In the genomic region with DNA sequence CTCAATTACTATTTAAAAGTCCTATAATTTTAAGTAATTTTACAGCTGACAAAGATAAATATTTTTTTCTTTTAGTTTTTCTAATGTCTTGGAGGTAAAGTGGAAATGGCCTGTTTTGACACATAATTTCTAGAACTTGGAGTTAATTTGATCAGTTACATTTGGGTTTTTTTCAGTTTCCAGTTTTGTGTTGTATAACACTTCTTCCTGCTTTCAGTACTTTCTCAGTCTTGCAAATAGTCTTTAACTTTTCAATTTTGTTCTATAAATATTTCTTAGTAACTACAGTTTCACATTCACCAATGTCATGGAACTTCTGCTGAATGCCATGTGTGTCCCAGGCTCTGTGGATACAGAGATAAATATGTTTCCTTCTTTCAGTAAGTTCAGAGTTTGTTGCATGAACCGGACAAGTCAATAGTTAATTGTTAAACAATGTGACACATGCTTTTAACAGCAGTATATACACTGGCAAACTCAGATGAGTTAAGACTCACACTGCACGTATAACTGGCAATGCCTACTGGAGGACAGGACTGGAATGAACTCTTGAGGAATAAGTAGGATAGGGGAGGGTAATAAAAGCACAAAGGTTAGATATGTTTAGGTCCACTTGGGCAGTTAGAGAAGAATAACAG, we compare ENCODE assay signal across 13 cellular contexts. TPM values are rescaled to one million over a fixed set of nuclear protein-coding genes. Genes with fewer than 3 reads are reported as not detected.
DNase-seq lines count a peak whose midpoint lies in the region; ATAC-seq lines count a peak whose summit lies in the region.
"Had no signal": no experiment of that assay in that cellular context is flagged by ENCODE, and none has a peak within 500 bp of the region (broad histone marks: within the 10 kb centered on the region; RNA-seq: fewer than 3 reads in every experiment).

No MANE protein-coding gene starts in this region.

- DNase-seq in activated T-cell treated with anti-CD3 and anti-CD28 coated beads, Interleukin-2, amount 50 U/mL, for 72 hours = no peak
- no peak for DNase-seq in activated T-cell treated with anti-CD3 and anti-CD28 coated beads, Interleukin-2, amount 50 U/mL, for 4 hours
- no peak for DNase-seq in activated naive CD8-positive, alpha-beta T cell treated with anti-CD3 and anti-CD28 coated beads, Interleukin-2, amount 50 U/mL, for 24 hours
- no peak for DNase-seq in stimulated activated naive CD8-positive, alpha-beta T cell treated with anti-CD3 and anti-CD28 coated beads, Interleukin-15, amount 100 ng/mL, for 72 hours
- no peak for DNase-seq in putamen (ENCODE audit: low spot score)
- DNase-seq in aorta = no peak
- DNase-seq: activated gamma-delta T cell, NCI-H526, T1000 had no signal

- H3K9me3 Mint-ChIP-seq in activated T-cell treated with anti-CD3 and anti-CD28 coated beads, Interleukin-2, amount 50 U/mL, for 72 hours = no peaks in the 10 kb centered on the region
- no peaks in the 10 kb centered on the region for H3K9me3 Mint-ChIP-seq in activated T-cell treated with anti-CD3 and anti-CD28 coated beads, Interleukin-2, amount 50 U/mL, for 4 hours
- H3K9me3 Mint-ChIP-seq in activated naive CD8-positive, alpha-beta T cell treated with anti-CD3 and anti-CD28 coated beads, Interleukin-2, amount 50 U/mL, for 24 hours = no peaks in the 10 kb centered on the region
- H3K9me3 Mint-ChIP-seq in stimulated activated naive CD8-positive, alpha-beta T cell treated with anti-CD3 and anti-CD28 coated beads, Interleukin-15, amount 100 ng/mL, for 72 hours = no peaks in the 10 kb centered on the region
- H3K9me3 Mint-ChIP-seq: IgD-negative memory B cell, neural crest cell had no signal

- H3K4me3 ChIP-seq in aorta (ENCODE audit: low read length in 2 of 2) = no peak overlapping the region

- H3K36me3 ChIP-seq in aorta (ENCODE audit: control insufficient read depth in 1 of 2, insufficient read depth in 2 of 2, low read length in 1 of 2) = no peaks in the 10 kb centered on the region

- intact Hi-C loops in aorta (cut with DNase I) = no loop called here

- no peaks in the 10 kb centered on the region for H3K27me3 ChIP-seq in aorta (ENCODE audit: control insufficient read depth in 1 of 2, insufficient read depth in 2 of 2, low read length in 1 of 2)

- H3K27ac ChIP-seq in aorta (ENCODE audit: low read depth in 1 of 2, low read length in 2 of 2) = no peak overlapping the region

- H3K9me3 ChIP-seq in aorta (ENCODE audit: control insufficient read depth, low read length) = no peaks in the 10 kb centered on the region

- no peak for ATAC-seq in activated T-cell treated with anti-CD3 and anti-CD28 coated beads, Interleukin-2, amount 50 U/mL, for 72 hours (replicated peaks in 1 of 2)
- ATAC-seq in activated T-cell treated with anti-CD3 and anti-CD28 coated beads, Interleukin-2, amount 50 U/mL, for 4 hours = no peak
- peak; percentile 35 for ATAC-seq in HG03378 (IDR thresholded peaks at IDR 0.05; ENCODE audit: unreplicated experiment)
- no peak for ATAC-seq in activated naive CD8-positive, alpha-beta T cell treated with anti-CD3 and anti-CD28 coated beads, Interleukin-2, amount 50 U/mL, for 24 hours
- ATAC-seq in stimulated activated naive CD8-positive, alpha-beta T cell treated with anti-CD3 and anti-CD28 coated beads, Interleukin-15, amount 100 ng/mL, for 72 hours = no peak
- ATAC-seq in HG02973 (IDR thresholded peaks at IDR 0.05; ENCODE audit: unreplicated experiment) = no peak
- no peak for ATAC-seq in aorta (ENCODE audit: low FRiP score)

- peaks cover 67% of the 10 kb centered on the region for H3K4me1 Mint-ChIP-seq in activated T-cell treated with anti-CD3 and anti-CD28 coated beads, Interleukin-2, amount 50 U/mL, for 72 hours (ENCODE audit: low read depth)
- H3K4me1 Mint-ChIP-seq in activated T-cell treated with anti-CD3 and anti-CD28 coated beads, Interleukin-2, amount 50 U/mL, for 4 hours (ENCODE audit: low read depth) = peaks cover 56% of the 10 kb centered on the region
- peaks cover 66% of the 10 kb centered on the region for H3K4me1 Mint-ChIP-seq in activated naive CD8-positive, alpha-beta T cell treated with anti-CD3 and anti-CD28 coated beads, Interleukin-2, amount 50 U/mL, for 24 hours
- peaks cover 49% of the 10 kb centered on the region for H3K4me1 Mint-ChIP-seq in stimulated activated naive CD8-positive, alpha-beta T cell treated with anti-CD3 and anti-CD28 coated beads, Interleukin-15, amount 100 ng/mL, for 72 hours

- H3K27me3 Mint-ChIP-seq in activated T-cell treated with anti-CD3 and anti-CD28 coated beads, Interleukin-2, amount 50 U/mL, for 72 hours (ENCODE audit: low read depth) = no peaks in the 10 kb centered on the region
- H3K27me3 Mint-ChIP-seq in activated T-cell treated with anti-CD3 and anti-CD28 coated beads, Interleukin-2, amount 50 U/mL, for 4 hours (ENCODE audit: low read depth) = no peaks in the 10 kb centered on the region
- no peaks in the 10 kb centered on the region for H3K27me3 Mint-ChIP-seq in activated naive CD8-positive, alpha-beta T cell treated with anti-CD3 and anti-CD28 coated beads, Interleukin-2, amount 50 U/mL, for 24 hours
- no peaks in the 10 kb centered on the region for H3K27me3 Mint-ChIP-seq in stimulated activated naive CD8-positive, alpha-beta T cell treated with anti-CD3 and anti-CD28 coated beads, Interleukin-15, amount 100 ng/mL, for 72 hours
- H3K27me3 Mint-ChIP-seq: IgD-negative memory B cell had no signal

- peak overlapping the region; percentile 64 for H3K27ac Mint-ChIP-seq in activated T-cell treated with anti-CD3 and anti-CD28 coated beads, Interleukin-2, amount 50 U/mL, for 72 hours
- peak overlapping the region; percentile 72 for H3K27ac Mint-ChIP-seq in activated naive CD8-positive, alpha-beta T cell treated with anti-CD3 and anti-CD28 coated beads, Interleukin-2, amount 50 U/mL, for 24 hours
- no peak overlapping the region for H3K27ac Mint-ChIP-seq in stimulated activated naive CD8-positive, alpha-beta T cell treated with anti-CD3 and anti-CD28 coated beads, Interleukin-15, amount 100 ng/mL, for 72 hours

- peaks cover 0 to 2% of the 10 kb centered on the region in 2 donors for H3K4me1 ChIP-seq in aorta (ENCODE audit: control insufficient read depth in 1 of 2, insufficient read depth in 2 of 2, low read length in 2 of 2)

- 21 to 22% methylated on average over 2 of the region's 2 CpGs for WGBS in aorta, 2 donors

- peak overlapping the region; percentile 56 to 73 for H3K4me3 Mint-ChIP-seq in activated T-cell treated with anti-CD3 and anti-CD28 coated beads, Interleukin-2, amount 50 U/mL, for 72 hours
- no peak overlapping the region for H3K4me3 Mint-ChIP-seq in activated T-cell treated with anti-CD3 and anti-CD28 coated beads, Interleukin-2, amount 50 U/mL, for 4 hours
- H3K4me3 Mint-ChIP-seq in activated naive CD8-positive, alpha-beta T cell treated with anti-CD3 and anti-CD28 coated beads, Interleukin-2, amount 50 U/mL, for 24 hours = peak overlapping the region; percentile 28
- H3K4me3 Mint-ChIP-seq in stimulated activated naive CD8-positive, alpha-beta T cell treated with anti-CD3 and anti-CD28 coated beads, Interleukin-15, amount 100 ng/mL, for 72 hours = peak overlapping the region; percentile 47 to 48
- H3K4me3 Mint-ChIP-seq: neural crest cell had no signal

- H3K36me3 Mint-ChIP-seq in activated T-cell treated with anti-CD3 and anti-CD28 coated beads, Interleukin-2, amount 50 U/mL, for 72 hours (ENCODE audit: insufficient read depth in 2 of 2) = peaks cover 3 to 8% of the 10 kb centered on the region in 2 donors
- H3K36me3 Mint-ChIP-seq in activated T-cell treated with anti-CD3 and anti-CD28 coated beads, Interleukin-2, amount 50 U/mL, for 4 hours (ENCODE audit: insufficient read depth) = peaks cover 3% of the 10 kb centered on the region
- peaks cover 3% of the 10 kb centered on the region for H3K36me3 Mint-ChIP-seq in activated naive CD8-positive, alpha-beta T cell treated with anti-CD3 and anti-CD28 coated beads, Interleukin-2, amount 50 U/mL, for 24 hours (ENCODE audit: low read depth)

RNA-seq across cellular contexts. Expression of a gene that starts 4.6 kb away (rescaled TPM):
- 10 to 100 TPM; 66.1 to 71.3 TPM for total RNA-seq in activated T-cell treated with anti-CD3 and anti-CD28 coated beads, Interleukin-2, amount 50 U/mL, for 72 hours
- 10 to 100 TPM; 33.0 to 43.3 (median 41.8) TPM for total RNA-seq in activated T-cell treated with anti-CD3 and anti-CD28 coated beads, Interleukin-2, amount 50 U/mL, for 4 hours
- 10 to 100 TPM; 62.5 to 68.4 TPM for total RNA-seq in aorta
- 10 to 100 TPM; 17.6 to 33.1 TPM for polyA plus RNA-seq in aorta

RNA-seq across cellular contexts. Expression of a gene that starts 5.0 kb away (rescaled TPM):
- total RNA-seq in activated T-cell treated with anti-CD3 and anti-CD28 coated beads, Interleukin-2, amount 50 U/mL, for 72 hours = 10 to 100 TPM; 25.7 to 34.5 TPM
- 10 to 100 TPM; 23.7 to 25.6 (median 24.7) TPM for total RNA-seq in activated T-cell treated with anti-CD3 and anti-CD28 coated beads, Interleukin-2, amount 50 U/mL, for 4 hours
- 10 to 100 TPM; 35.3 to 36.2 TPM for total RNA-seq in aorta
- polyA plus RNA-seq in aorta = 10 to 100 TPM; 30.4 to 38.6 TPM

RNA-seq across cellular contexts. Expression of a gene that starts 52.2 kb away (rescaled TPM):
- total RNA-seq in activated T-cell treated with anti-CD3 and anti-CD28 coated beads, Interleukin-2, amount 50 U/mL, for 72 hours = 100 to 1,000 TPM; 340 to 386 TPM
- 10 to 100 TPM; 36.5 to 55.1 (median 41.3) TPM for total RNA-seq in activated T-cell treated with anti-CD3 and anti-CD28 coated beads, Interleukin-2, amount 50 U/mL, for 4 hours
- total RNA-seq in aorta = 100 to 1,000 TPM in 1 of 2 donors, 10 to 100 TPM in 1; 67.5 to 124 TPM
- polyA plus RNA-seq in aorta = 10 to 100 TPM; 46.6 to 89.7 TPM

Comparison
In these comparisons a context has a peak if more than half of its experiments do, and no peak if none do; other contexts are left out.
1. H3K27ac Mint-ChIP-seq: peak in activated T-cell treated with anti-CD3 and anti-CD28 coated beads, Interleukin-2, amount 50 U/mL, for 72 hours (single experiment) and activated naive CD8-positive, alpha-beta T cell treated with anti-CD3 and anti-CD28 coated beads, Interleukin-2, amount 50 U/mL, for 24 hours (single experiment); none in stimulated activated naive CD8-positive, alpha-beta T cell treated with anti-CD3 and anti-CD28 coated beads, Interleukin-15, amount 100 ng/mL, for 72 hours (0 of 2).